ENCODE assay signal across 22 cellular contexts in the genomic region with DNA sequence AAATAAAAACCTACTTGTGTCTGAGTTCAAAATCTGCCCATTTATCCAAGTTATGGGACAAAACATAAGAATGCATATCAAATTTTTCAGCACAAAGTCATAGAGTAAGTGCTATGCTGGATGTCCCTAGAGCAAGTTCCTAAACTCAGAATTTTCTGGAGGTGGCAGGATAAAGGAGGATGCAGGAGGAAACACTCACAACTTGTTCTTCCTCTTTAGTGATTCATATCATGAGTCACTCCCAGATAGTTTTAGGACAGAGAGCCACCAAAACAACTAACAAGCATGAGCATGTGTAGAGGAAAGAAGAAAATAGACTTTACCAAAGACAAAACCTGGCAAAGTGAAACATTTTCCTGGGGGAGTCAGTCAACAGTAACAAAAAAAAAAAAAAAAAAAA.
DNase-seq lines count a peak whose midpoint lies in the region; ATAC-seq and TF ChIP-seq lines count a peak whose summit lies in the region.
"Had no signal": no experiment of that assay in that cellular context is flagged by ENCODE, and none has a peak within 500 bp of the region (broad histone marks: within the 10 kb centered on the region; RNA-seq: fewer than 3 reads in every experiment).

No MANE protein-coding gene starts in this region.

- in situ Hi-C loops in ACHN (cut with HindIII; ENCODE audit: low pct_ligation_motif_present, low pct_unique_long_range_greater_than_20kb, low sequenced_read_pairs) = no loop called here

- TF ChIP-seq CTCF in RWPE2 (IDR thresholded peaks at IDR 0.05; ENCODE audit: poor library complexity, severe bottlenecking) (no peak), epithelial cell of esophagus (IDR thresholded peaks at IDR 0.05; ENCODE audit: insufficient read depth, low read depth, low read length, missing control alignments) (no peak)

- DNase-seq in HPDE6-E6E7 (ENCODE audit: extremely low spot score) = peak; percentile 73
- no peak for DNase-seq in RWPE2 (ENCODE audit: low spot score)
- DNase-seq in epithelial cell of esophagus (ENCODE audit: low read depth) = peak; percentile 90
- peak; percentile 23 for DNase-seq in non-pigmented ciliary epithelial cell (ENCODE audit: low read depth)
- no peak for DNase-seq in NCI-H128 (lab: John Stamatoyannopoulos, UW; ENCODE audit: unreplicated experiment)
- DNase-seq in DMS79 treated with DMSO at 0.1 percent for 48 hours (lab: John Stamatoyannopoulos, UW) = no peak
- no peak for DNase-seq in stimulated activated CD4-positive, alpha-beta T cell treated with anti-CD3 and anti-CD28 coated beads, Interleukin-4, amount 100 ng/mL, for 4 hours
- no peak for DNase-seq in ACHN
- DNase-seq: activated CD4-positive, alpha-beta T cell treated with anti-CD3 and anti-CD28 coated beads for 48 hours; activated naive CD8-positive, alpha-beta T cell treated with anti-CD3 and anti-CD28 coated beads, Interleukin-2, amount 10 ng/mL, durations not matched to agents 7 days and 5 days; DMS 273 treated with DMSO at 0.1 percent for 48 hours; dorsolateral prefrontal cortex; esophagus squamous epithelium; GF-D8; left ventricle myocardium inferior; MM.1S; NCI-H187 treated with DMSO at 0.1 percent for 48 hours; NCI-H748 treated with DMSO at 0.1 percent for 48 hours; SHP77 treated with DMSO at 0.1 percent for 48 hours; T-helper 1 cell; testis had no signal

- no peak overlapping the region for H3K4me3 ChIP-seq in RWPE2 (ENCODE audit: severe bottlenecking)
- H3K4me3 ChIP-seq in epithelial cell of esophagus (ENCODE audit: low read length) = no peak overlapping the region
- H3K4me3 ChIP-seq: cardiac muscle cell, dorsolateral prefrontal cortex, esophagus squamous epithelium, left ventricle myocardium inferior, testis had no signal

- peak overlapping the region; percentile 88 for H3K27ac ChIP-seq in RWPE2 (ENCODE audit: poor library complexity, severe bottlenecking)
- H3K27ac ChIP-seq: cardiac muscle cell, left ventricle myocardium inferior, testis had no signal

- no peaks in the 10 kb centered on the region for H3K9me3 ChIP-seq in RWPE2 (ENCODE audit: severe bottlenecking)
- H3K9me3 ChIP-seq: testis had no signal

- H3K4me1 ChIP-seq in RWPE2 (ENCODE audit: insufficient read depth, poor library complexity, severe bottlenecking) = peaks cover 36% of the 10 kb centered on the region
- H3K4me1 ChIP-seq: left ventricle myocardium inferior, testis had no signal

- no peaks in the 10 kb centered on the region for H3K36me3 ChIP-seq in RWPE2 (ENCODE audit: low read depth)
- H3K36me3 ChIP-seq: cardiac muscle cell, esophagus squamous epithelium, left ventricle myocardium inferior had no signal

- no peaks in the 10 kb centered on the region for H3K27me3 ChIP-seq in RWPE2 (ENCODE audit: insufficient read depth, poor library complexity, severe bottlenecking)
- H3K27me3 ChIP-seq: cardiac muscle cell, dorsolateral prefrontal cortex, esophagus squamous epithelium, testis had no signal

- ATAC-seq in RWPE2 (ENCODE audit: low read depth) = peak; percentile 72

Comparison
In these comparisons a context has a peak if more than half of its experiments do, and no peak if none do; other contexts are left out.
1. DNase-seq: peak in HPDE6-E6E7 (single experiment), epithelial cell of esophagus (single experiment) and non-pigmented ciliary epithelial cell (single experiment); none in RWPE2 (single experiment), NCI-H128 (single experiment), DMS79 treated with DMSO at 0.1 percent for 48 hours (single experiment), stimulated activated CD4-positive, alpha-beta T cell treated with anti-CD3 and anti-CD28 coated beads, Interleukin-4, amount 100 ng/mL, for 4 hours (0 of 2) and ACHN (single experiment).